8 cellular contexts compared by ENCODE assay signal in the genomic region with DNA sequence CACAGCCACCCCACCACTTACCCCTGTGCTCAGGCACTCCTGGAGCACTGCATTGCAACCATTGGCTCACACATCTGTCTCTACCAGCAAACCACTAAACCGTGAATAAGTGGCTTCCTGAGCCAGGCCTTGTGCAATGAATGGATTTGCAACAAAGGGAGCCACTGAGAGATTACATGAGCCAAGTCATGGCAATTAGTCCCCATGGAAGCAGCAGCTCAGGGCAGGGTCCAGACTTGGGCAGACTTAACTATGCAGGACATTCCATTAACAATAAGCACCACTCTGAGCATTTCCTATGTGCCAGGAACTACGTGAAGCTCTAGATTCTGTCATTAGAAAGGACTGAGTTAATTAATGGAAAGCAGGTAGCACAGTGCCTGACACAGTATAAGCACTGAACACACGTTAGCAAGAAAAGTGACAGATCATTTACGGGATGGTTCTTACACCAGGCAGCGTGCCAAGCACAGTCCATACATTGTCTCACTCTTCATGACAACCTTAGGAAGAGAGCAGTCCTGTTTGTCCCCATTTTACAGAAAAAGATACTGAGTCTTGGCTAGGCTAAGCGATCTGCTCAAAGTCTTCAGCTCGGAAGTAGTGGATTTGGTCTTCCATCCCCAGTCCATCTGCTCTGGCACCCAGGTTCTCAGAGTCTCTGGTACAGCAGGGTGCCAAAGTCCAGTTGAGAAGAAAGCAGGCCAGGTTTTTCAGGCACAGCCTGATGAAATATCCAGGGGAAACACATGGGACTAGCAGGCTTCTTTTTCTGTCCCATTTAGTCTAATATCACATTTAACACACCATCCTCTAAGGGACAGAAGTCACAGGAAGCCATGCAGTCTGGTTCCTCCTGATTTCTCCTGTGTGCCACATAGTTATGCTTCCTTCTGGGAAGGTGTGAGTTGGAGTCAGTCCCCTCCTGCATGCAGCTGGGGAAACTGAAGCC. TPM values are rescaled to one million over a fixed set of nuclear protein-coding genes. Genes with fewer than 3 reads are reported as not detected.
DNase-seq lines count a peak whose midpoint lies in the region; ATAC-seq and TF ChIP-seq lines count a peak whose summit lies in the region.

No MANE protein-coding gene starts in this region.

- H3K36me3 Mint-ChIP-seq in CD14-positive monocyte (peaks cover 0 to 2% of the 10 kb centered on the region in 2 donors), T-helper 17 cell (ENCODE audit: low read depth) (no peaks in the 10 kb centered on the region)

- TF ChIP-seq CTCF in CD14-positive monocyte (IDR thresholded peaks at IDR 0.05) = no peak
- no peak for TF ChIP-seq CTCF in upper lobe of left lung (IDR thresholded peaks at IDR 0.05)
- no peak for TF ChIP-seq CTCF in omental fat pad (IDR thresholded peaks at IDR 0.05)

- H3K36me3 ChIP-seq in upper lobe of left lung = no peaks in the 10 kb centered on the region

- H3K9me3 ChIP-seq in T-helper 17 cell (ENCODE audit: control insufficient read depth, low read length, poor library complexity, severe bottlenecking) = no peaks in the 10 kb centered on the region
- H3K9me3 ChIP-seq in upper lobe of left lung = no peaks in the 10 kb centered on the region

- peak overlapping the region in 1 of 4 donors; percentile 43 for H3K27ac ChIP-seq in upper lobe of left lung

- intact Hi-C loops in CD14-positive monocyte (cut with micrococcal nuclease) = no loop called here

- H3K4me1 ChIP-seq in upper lobe of left lung = peaks cover 20 to 40% (median 31%) of the 10 kb centered on the region in 4 donors

- DNase-seq in CD14-positive monocyte (ENCODE audit: low spot score) (no peak), LHCN-M2 (ENCODE audit: low read depth) (peak; percentile 52), T-helper 17 cell (no peak), glomerular visceral epithelial cell (ENCODE audit: extremely low spot score) (peak; percentile 60), upper lobe of left lung (peak in 1 of 2 donors; percentile 56), omental fat pad (ENCODE audit: low spot score) (no peak), cortex of kidney (lab: John Stamatoyannopoulos, UW) (no peak)

- no peak for TF ChIP-seq POLR2A in upper lobe of left lung (IDR thresholded peaks at IDR 0.05)

- H3K27me3 ChIP-seq in upper lobe of left lung = no peaks in the 10 kb centered on the region

- peak overlapping the region; percentile 43 to 71 for H3K4me3 Mint-ChIP-seq in CD14-positive monocyte
- H3K4me3 Mint-ChIP-seq in T-helper 17 cell = peak overlapping the region; percentile 1

- 70 to 78% methylated on average over 7 of the region's 7 CpGs for WGBS in upper lobe of left lung, 2 donors

- H3K27ac Mint-ChIP-seq in CD14-positive monocyte (peak overlapping the region in 3 of 7 donors; percentile 21 to 76 (median 65)), T-helper 17 cell (peak overlapping the region; percentile 90)

- no peak overlapping the region for H3K4me3 ChIP-seq in upper lobe of left lung

- no peak for TF ChIP-seq EP300 in upper lobe of left lung (IDR thresholded peaks at IDR 0.05)

- H3K27me3 Mint-ChIP-seq in CD14-positive monocyte (ENCODE audit: low read depth in 3 of 3) = no peaks in the 10 kb centered on the region
- H3K27me3 Mint-ChIP-seq in T-helper 17 cell = no peaks in the 10 kb centered on the region

- H3K4me1 Mint-ChIP-seq in CD14-positive monocyte (peaks cover 47% of the 10 kb centered on the region), T-helper 17 cell (peaks cover 42% of the 10 kb centered on the region)

- ATAC-seq in T-helper 17 cell (no peak), upper lobe of left lung (ENCODE audit: low FRiP score in 2 of 2) (peak; percentile 34 to 41), omental fat pad (ENCODE audit: low FRiP score) (no peak)
- ATAC-seq in activated CD4-positive, CD25-positive, alpha-beta regulatory T cell treated with anti-CD3 and anti-CD28 coated beads, Interleukin-2, amount 50 U/mL, for 24 hours = no peak

- peaks cover 0 to 6% (median 0%) of the 10 kb centered on the region in 7 donors for H3K9me3 Mint-ChIP-seq in CD14-positive monocyte

RNA-seq across cellular contexts. Expression of a gene that starts 44.1 kb away (rescaled TPM):
- polyA plus RNA-seq in CD14-positive monocyte = under 1 TPM in 1 of 2 donors, not detected in 1; 0.37 TPM
- total RNA-seq in LHCN-M2 (2014; rRNA removed) (0.40 and 1.3 TPM in 2 replicates), T-helper 17 cell (1 to 10 TPM; 1.0 to 3.2 TPM), upper lobe of left lung (under 1 TPM in 4 of 6 donors, not detected in 2; 0.40 to 0.89 (median 0.75) TPM), omental fat pad (under 1 TPM in 1 of 4 donors, not detected in 3; 0.46 TPM)
- 1.00 TPM for polyA plus RNA-seq in LHCN-M2 (2012)

Comparison
In these comparisons a context has a peak if more than half of its experiments do, and no peak if none do; other contexts are left out.
1. DNase-seq: peak in LHCN-M2 (single experiment) and glomerular visceral epithelial cell (single experiment); none in CD14-positive monocyte (single experiment), T-helper 17 cell (0 of 3), omental fat pad (single experiment) and cortex of kidney (single experiment).
2. ATAC-seq: peak in upper lobe of left lung (2 of 2); none in T-helper 17 cell (single experiment), activated CD4-positive, CD25-positive, alpha-beta regulatory T cell treated with anti-CD3 and anti-CD28 coated beads, Interleukin-2, amount 50 U/mL, for 24 hours (0 of 2) and omental fat pad (single experiment).